Comparison of ENCODE assay signal across 1 cellular context in the genomic region with DNA sequence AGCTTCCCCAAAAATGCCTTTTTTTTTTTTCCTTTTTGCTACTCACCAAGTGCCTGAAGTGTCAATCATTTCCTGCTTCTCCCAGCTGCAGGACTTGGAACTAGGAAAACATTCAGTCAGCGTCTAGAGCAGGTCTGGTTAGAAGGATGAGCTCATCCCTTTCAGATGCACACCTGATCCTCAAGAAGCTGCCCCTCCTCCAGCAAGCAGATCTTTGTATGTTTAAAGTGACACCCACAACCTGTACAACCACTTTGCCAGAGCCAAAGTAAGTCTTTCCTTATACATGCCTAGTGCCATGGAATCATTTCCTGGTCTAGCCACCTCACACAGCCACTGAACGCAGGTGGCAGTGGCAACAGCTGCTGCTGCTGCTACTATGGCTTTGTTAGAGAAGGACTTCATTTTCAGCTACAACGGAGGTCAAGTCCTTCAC.
TF ChIP-seq lines count a peak whose summit lies in the region.

No MANE protein-coding gene starts in this region.

TF ChIP-seq in HepG2, 621 proteins besides CTCF, POLR2A, EP300 and RAD21:
- TF ChIP-seq, protein P1, sequence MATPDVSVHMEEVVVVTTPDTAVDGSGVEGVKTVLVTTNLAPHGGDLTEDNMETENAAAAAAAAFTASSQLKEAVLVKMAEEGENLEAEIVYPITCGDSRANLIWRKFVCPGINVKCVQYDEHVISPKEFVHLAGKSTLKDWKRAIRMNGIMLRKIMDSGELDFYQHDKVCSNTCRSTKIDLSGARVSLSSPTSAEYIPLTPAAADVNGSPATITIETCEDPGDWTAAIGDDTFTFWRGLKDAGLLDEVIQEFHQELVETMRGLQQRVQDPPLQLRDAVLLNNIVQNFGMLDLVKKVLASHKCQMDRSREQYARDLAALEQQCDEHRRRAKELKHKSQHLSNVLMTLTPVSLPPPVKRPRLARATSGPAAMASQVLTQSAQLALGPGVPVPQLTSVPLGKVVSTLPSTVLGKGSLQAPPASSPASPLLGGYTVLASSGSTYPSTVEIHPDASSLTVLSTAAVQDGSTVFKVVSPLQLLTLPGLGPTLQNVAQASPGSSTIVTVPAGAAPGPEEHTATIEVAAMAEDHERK (CRISPR knock-in tag; IDR thresholded peaks at IDR 0.05; ENCODE audit: low read depth): no peak
- no peak for TF ChIP-seq ZNF260 (CRISPR knock-in tag; IDR thresholded peaks at IDR 0.05; ENCODE audit: borderline replicate concordance, low read depth)
- no peak for TF ChIP-seq ZNF556 (CRISPR knock-in tag; IDR thresholded peaks at IDR 0.05; ENCODE audit: borderline replicate concordance)
- TF ChIP-seq ZNF747 (CRISPR knock-in tag; IDR thresholded peaks at IDR 0.05; ENCODE audit: borderline replicate concordance): no peak
- no peak for TF ChIP-seq MEF2D (CRISPR knock-in tag; IDR thresholded peaks at IDR 0.05)
- TF ChIP-seq, protein P2, sequence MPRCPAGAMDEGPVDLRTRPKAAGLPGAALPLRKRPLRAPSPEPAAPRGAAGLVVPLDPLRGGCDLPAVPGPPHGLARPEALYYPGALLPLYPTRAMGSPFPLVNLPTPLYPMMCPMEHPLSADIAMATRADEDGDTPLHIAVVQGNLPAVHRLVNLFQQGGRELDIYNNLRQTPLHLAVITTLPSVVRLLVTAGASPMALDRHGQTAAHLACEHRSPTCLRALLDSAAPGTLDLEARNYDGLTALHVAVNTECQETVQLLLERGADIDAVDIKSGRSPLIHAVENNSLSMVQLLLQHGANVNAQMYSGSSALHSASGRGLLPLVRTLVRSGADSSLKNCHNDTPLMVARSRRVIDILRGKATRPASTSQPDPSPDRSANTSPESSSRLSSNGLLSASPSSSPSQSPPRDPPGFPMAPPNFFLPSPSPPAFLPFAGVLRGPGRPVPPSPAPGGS (CRISPR knock-in tag; IDR thresholded peaks at IDR 0.05): no peak
- TF ChIP-seq, protein P3, sequence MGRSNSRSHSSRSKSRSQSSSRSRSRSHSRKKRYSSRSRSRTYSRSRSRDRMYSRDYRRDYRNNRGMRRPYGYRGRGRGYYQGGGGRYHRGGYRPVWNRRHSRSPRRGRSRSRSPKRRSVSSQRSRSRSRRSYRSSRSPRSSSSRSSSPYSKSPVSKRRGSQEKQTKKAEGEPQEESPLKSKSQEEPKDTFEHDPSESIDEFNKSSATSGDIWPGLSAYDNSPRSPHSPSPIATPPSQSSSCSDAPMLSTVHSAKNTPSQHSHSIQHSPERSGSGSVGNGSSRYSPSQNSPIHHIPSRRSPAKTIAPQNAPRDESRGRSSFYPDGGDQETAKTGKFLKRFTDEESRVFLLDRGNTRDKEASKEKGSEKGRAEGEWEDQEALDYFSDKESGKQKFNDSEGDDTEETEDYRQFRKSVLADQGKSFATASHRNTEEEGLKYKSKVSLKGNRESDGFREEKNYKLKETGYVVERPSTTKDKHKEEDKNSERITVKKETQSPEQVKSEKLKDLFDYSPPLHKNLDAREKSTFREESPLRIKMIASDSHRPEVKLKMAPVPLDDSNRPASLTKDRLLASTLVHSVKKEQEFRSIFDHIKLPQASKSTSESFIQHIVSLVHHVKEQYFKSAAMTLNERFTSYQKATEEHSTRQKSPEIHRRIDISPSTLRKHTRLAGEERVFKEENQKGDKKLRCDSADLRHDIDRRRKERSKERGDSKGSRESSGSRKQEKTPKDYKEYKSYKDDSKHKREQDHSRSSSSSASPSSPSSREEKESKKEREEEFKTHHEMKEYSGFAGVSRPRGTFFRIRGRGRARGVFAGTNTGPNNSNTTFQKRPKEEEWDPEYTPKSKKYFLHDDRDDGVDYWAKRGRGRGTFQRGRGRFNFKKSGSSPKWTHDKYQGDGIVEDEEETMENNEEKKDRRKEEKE (IDR thresholded peaks at IDR 0.05): no peak
- TF ChIP-seq TSC22D2 (CRISPR knock-in tag; IDR thresholded peaks at IDR 0.05; ENCODE audit: borderline replicate concordance): no peak
- TF ChIP-seq ZNF577 (CRISPR knock-in tag; IDR thresholded peaks at IDR 0.05; ENCODE audit: borderline replicate concordance, low read depth): no peak
- peak; percentile 4; the same call in 1 of the 2 replicates for TF ChIP-seq TFAP4 (IDR thresholded peaks at IDR 0.05; ENCODE audit: borderline replicate concordance, low read depth)
- no peak for TF ChIP-seq MIER3 (CRISPR knock-in tag; IDR thresholded peaks at IDR 0.05; ENCODE audit: borderline replicate concordance)
- TF ChIP-seq, protein P4, sequence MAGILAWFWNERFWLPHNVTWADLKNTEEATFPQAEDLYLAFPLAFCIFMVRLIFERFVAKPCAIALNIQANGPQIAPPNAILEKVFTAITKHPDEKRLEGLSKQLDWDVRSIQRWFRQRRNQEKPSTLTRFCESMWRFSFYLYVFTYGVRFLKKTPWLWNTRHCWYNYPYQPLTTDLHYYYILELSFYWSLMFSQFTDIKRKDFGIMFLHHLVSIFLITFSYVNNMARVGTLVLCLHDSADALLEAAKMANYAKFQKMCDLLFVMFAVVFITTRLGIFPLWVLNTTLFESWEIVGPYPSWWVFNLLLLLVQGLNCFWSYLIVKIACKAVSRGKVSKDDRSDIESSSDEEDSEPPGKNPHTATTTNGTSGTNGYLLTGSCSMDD (CRISPR knock-in tag; IDR thresholded peaks at IDR 0.05): no peak
- no peak for TF ChIP-seq KDM2A (CRISPR knock-in tag; IDR thresholded peaks at IDR 0.05; ENCODE audit: borderline replicate concordance, low read depth)
- TF ChIP-seq, protein P5, sequence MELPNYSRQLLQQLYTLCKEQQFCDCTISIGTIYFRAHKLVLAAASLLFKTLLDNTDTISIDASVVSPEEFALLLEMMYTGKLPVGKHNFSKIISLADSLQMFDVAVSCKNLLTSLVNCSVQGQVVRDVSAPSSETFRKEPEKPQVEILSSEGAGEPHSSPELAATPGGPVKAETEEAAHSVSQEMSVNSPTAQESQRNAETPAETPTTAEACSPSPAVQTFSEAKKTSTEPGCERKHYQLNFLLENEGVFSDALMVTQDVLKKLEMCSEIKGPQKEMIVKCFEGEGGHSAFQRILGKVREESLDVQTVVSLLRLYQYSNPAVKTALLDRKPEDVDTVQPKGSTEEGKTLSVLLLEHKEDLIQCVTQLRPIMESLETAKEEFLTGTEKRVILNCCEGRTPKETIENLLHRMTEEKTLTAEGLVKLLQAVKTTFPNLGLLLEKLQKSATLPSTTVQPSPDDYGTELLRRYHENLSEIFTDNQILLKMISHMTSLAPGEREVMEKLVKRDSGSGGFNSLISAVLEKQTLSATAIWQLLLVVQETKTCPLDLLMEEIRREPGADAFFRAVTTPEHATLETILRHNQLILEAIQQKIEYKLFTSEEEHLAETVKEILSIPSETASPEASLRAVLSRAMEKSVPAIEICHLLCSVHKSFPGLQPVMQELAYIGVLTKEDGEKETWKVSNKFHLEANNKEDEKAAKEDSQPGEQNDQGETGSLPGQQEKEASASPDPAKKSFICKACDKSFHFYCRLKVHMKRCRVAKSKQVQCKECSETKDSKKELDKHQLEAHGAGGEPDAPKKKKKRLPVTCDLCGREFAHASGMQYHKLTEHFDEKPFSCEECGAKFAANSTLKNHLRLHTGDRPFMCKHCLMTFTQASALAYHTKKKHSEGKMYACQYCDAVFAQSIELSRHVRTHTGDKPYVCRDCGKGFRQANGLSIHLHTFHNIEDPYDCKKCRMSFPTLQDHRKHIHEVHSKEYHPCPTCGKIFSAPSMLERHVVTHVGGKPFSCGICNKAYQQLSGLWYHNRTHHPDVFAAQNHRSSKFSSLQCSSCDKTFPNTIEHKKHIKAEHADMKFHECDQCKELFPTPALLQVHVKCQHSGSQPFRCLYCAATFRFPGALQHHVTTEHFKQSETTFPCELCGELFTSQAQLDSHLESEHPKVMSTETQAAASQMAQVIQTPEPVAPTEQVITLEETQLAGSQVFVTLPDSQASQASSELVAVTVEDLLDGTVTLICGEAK (IDR thresholded peaks at IDR 0.05): no peak
- TF ChIP-seq, protein P5 (CRISPR knock-in tag; IDR thresholded peaks at IDR 0.05): no peak
- TF ChIP-seq FOXM1 (CRISPR knock-in tag; IDR thresholded peaks at IDR 0.05): no peak
- no peak for TF ChIP-seq PLSCR1 (CRISPR knock-in tag; IDR thresholded peaks at IDR 0.05; ENCODE audit: borderline replicate concordance)
- peak; percentile 76 for TF ChIP-seq PBX2 (CRISPR knock-in tag; IDR thresholded peaks at IDR 0.05)
- no peak for TF ChIP-seq ZNF101 (CRISPR knock-in tag; IDR thresholded peaks at IDR 0.05; ENCODE audit: borderline replicate concordance, low read depth)
